In the genomic region with DNA sequence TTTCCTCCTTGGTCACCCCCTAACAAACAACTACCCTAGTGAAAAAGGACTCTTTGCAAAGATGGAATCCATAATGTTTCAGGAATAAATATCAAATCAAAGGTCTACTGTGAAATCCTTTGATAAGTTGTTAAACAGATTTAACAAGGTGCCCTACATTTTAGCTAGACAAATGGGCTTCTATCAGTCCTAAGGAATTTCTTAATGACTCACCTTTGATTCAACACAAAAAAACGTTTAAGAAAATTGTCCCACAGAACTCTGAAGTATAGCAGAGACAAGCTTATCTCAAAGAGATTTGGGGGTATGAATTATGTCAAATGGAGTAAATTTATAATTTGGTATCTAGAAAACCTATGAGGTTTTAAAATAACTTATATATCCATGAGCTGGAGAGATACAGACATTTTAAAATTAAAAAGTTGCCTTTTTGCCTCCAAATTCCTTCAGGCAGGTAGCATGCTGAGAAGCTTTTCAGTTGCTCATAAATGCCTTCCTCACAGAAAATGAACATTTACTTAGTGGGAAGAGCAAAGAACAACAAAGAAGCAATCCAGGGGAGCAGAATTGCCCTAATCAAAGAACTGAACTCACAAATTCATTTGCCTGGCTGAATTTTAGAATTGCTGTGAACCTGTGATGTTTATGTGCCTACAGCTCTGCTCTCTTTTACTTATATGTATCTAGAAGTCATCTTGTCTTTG, we compare ENCODE assay signal across 1 cellular context.
A peak's percentile ranks its signal among the peaks of the same experiment; 100 is the strongest.
TF ChIP-seq lines count a peak whose summit lies in the region.

No MANE protein-coding gene starts in this region.

TF ChIP-seq in HCT116, 20 proteins besides CTCF, POLR2A, EP300 and RAD21:
- TF ChIP-seq YY1 (IDR thresholded peaks at IDR 0.05; ENCODE audit: extremely low read depth, insufficient replicate concordance, low read depth, low read length) (no peak), CBX3 (IDR thresholded peaks at IDR 0.05; ENCODE audit: low read depth) (peak; percentile 36; the same call in 1 of the 2 replicates), EZH2 (IDR thresholded peaks at IDR 0.05) (no peak), EGR1 (IDR thresholded peaks at IDR 0.05; ENCODE audit: low read depth) (peak; percentile 15; the same call in 1 of the 2 replicates), ZFX (IDR thresholded peaks at IDR 0.05) (no peak), FOSL1 (IDR thresholded peaks at IDR 0.05; ENCODE audit: low read depth) (peak; percentile 89), POLR2AphosphoS5 (IDR thresholded peaks at IDR 0.05; ENCODE audit: low read depth, low read length) (no peak), SIN3A (IDR thresholded peaks at IDR 0.05; ENCODE audit: low read depth) (no peak), TCF7L2 (IDR thresholded peaks at IDR 0.05; ENCODE audit: borderline replicate concordance, extremely low read depth, insufficient read depth, insufficient read length) (no peak), EZH2phosphoT487 (IDR thresholded peaks at IDR 0.05; ENCODE audit: borderline replicate concordance) (no peak), ZNF274 (IDR thresholded peaks at IDR 0.05; ENCODE audit: low read depth, low read length) (no peak), JUND (IDR thresholded peaks at IDR 0.05) (peak; percentile 76), CEBPB (IDR thresholded peaks at IDR 0.05; ENCODE audit: low read depth) (peak; percentile 47; the same call in 1 of the 2 replicates), SP1 (IDR thresholded peaks at IDR 0.05; ENCODE audit: low read depth) (peak; percentile 54), SRF (IDR thresholded peaks at IDR 0.05; ENCODE audit: low read depth) (peak; percentile 41; the same call in 1 of the 2 replicates), ELF1 (IDR thresholded peaks at IDR 0.05; ENCODE audit: borderline replicate concordance, low read depth) (no peak)
- TF ChIP-seq, protein P1, sequence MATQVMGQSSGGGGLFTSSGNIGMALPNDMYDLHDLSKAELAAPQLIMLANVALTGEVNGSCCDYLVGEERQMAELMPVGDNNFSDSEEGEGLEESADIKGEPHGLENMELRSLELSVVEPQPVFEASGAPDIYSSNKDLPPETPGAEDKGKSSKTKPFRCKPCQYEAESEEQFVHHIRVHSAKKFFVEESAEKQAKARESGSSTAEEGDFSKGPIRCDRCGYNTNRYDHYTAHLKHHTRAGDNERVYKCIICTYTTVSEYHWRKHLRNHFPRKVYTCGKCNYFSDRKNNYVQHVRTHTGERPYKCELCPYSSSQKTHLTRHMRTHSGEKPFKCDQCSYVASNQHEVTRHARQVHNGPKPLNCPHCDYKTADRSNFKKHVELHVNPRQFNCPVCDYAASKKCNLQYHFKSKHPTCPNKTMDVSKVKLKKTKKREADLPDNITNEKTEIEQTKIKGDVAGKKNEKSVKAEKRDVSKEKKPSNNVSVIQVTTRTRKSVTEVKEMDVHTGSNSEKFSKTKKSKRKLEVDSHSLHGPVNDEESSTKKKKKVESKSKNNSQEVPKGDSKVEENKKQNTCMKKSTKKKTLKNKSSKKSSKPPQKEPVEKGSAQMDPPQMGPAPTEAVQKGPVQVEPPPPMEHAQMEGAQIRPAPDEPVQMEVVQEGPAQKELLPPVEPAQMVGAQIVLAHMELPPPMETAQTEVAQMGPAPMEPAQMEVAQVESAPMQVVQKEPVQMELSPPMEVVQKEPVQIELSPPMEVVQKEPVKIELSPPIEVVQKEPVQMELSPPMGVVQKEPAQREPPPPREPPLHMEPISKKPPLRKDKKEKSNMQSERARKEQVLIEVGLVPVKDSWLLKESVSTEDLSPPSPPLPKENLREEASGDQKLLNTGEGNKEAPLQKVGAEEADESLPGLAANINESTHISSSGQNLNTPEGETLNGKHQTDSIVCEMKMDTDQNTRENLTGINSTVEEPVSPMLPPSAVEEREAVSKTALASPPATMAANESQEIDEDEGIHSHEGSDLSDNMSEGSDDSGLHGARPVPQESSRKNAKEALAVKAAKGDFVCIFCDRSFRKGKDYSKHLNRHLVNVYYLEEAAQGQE (IDR thresholded peaks at IDR 0.05; ENCODE audit: low read depth) = no peak
- TF ChIP-seq, protein P2, sequence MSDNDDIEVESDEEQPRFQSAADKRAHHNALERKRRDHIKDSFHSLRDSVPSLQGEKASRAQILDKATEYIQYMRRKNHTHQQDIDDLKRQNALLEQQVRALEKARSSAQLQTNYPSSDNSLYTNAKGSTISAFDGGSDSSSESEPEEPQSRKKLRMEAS (IDR thresholded peaks at IDR 0.05) = no peak
- TF ChIP-seq, protein P3, sequence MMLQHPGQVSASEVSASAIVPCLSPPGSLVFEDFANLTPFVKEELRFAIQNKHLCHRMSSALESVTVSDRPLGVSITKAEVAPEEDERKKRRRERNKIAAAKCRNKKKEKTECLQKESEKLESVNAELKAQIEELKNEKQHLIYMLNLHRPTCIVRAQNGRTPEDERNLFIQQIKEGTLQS (IDR thresholded peaks at IDR 0.05) = no peak
- TF ChIP-seq, protein P4, sequence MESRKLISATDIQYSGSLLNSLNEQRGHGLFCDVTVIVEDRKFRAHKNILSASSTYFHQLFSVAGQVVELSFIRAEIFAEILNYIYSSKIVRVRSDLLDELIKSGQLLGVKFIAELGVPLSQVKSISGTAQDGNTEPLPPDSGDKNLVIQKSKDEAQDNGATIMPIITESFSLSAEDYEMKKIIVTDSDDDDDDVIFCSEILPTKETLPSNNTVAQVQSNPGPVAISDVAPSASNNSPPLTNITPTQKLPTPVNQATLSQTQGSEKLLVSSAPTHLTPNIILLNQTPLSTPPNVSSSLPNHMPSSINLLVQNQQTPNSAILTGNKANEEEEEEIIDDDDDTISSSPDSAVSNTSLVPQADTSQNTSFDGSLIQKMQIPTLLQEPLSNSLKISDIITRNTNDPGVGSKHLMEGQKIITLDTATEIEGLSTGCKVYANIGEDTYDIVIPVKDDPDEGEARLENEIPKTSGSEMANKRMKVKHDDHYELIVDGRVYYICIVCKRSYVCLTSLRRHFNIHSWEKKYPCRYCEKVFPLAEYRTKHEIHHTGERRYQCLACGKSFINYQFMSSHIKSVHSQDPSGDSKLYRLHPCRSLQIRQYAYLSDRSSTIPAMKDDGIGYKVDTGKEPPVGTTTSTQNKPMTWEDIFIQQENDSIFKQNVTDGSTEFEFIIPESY (IDR thresholded peaks at IDR 0.05; ENCODE audit: extremely low read depth, insufficient replicate concordance, low read length) = no peak
